9 cellular contexts compared by ENCODE assay signal in genomic region chr16:3098459-3099394, GRCh38. TPM values are rescaled to one million over a fixed set of nuclear protein-coding genes. Genes with fewer than 3 reads are reported as not detected.
DNase-seq lines count a peak whose midpoint lies in the region; TF ChIP-seq lines count a peak whose summit lies in the region.
"Had no signal": no experiment of that assay in that cellular context is flagged by ENCODE, and none has a peak within 500 bp of the region (broad histone marks: within the 10 kb centered on the region; RNA-seq: fewer than 3 reads in every experiment).

Gene ZSCAN10, minus strand, starts transcription at chr16:3099294. Its CDS starts 6,357 bp downstream, at chr16:3092937.

- 48 to 64% (median 52%) methylated on average over 20 to 21 of the region's 21 CpGs for WGBS in stomach, 5 donors

- no peaks in the 10 kb centered on the region for H3K36me3 Mint-ChIP-seq in activated T-cell treated with anti-CD3 and anti-CD28 coated beads, Interleukin-2, amount 50 U/mL, for 24 hours (ENCODE audit: low read depth)
- H3K36me3 Mint-ChIP-seq in activated naive CD8-positive, alpha-beta T cell: no peaks in the 10 kb centered on the region

- no peaks in the 10 kb centered on the region for H3K9me3 ChIP-seq in stomach
- H3K9me3 ChIP-seq: thyroid gland had no signal

- no peaks in the 10 kb centered on the region for H3K9me3 Mint-ChIP-seq in activated T-cell treated with anti-CD3 and anti-CD28 coated beads, Interleukin-2, amount 50 U/mL, for 24 hours
- no peaks in the 10 kb centered on the region for H3K9me3 Mint-ChIP-seq in activated naive CD8-positive, alpha-beta T cell (ENCODE audit: low read depth)

- H3K27me3 ChIP-seq in stomach: peaks cover 0 to 47% (median 0%) of the 10 kb centered on the region in 3 donors
- H3K27me3 ChIP-seq: thyroid gland had no signal

- TF ChIP-seq POLR2A in stomach (IDR thresholded peaks at IDR 0.05): no peak

- no peak for TF ChIP-seq CTCF in stomach (IDR thresholded peaks at IDR 0.05)

- H3K4me3 ChIP-seq in stomach: peak within 1 kb of the TSS; percentile 7 to 30 (median 24)
- H3K4me3 ChIP-seq: thyroid gland had no signal

- H3K4me3 Mint-ChIP-seq in activated T-cell treated with anti-CD3 and anti-CD28 coated beads, Interleukin-2, amount 50 U/mL, for 24 hours: peak within 1 kb of the TSS; percentile 64
- H3K4me3 Mint-ChIP-seq in activated naive CD8-positive, alpha-beta T cell: peak within 1 kb of the TSS; percentile 65

- peak within 1 kb of the TSS in 2 of 5 donors; percentile 17 to 30 for H3K27ac ChIP-seq in stomach
- H3K27ac ChIP-seq: thyroid gland had no signal

- peaks cover 16 to 29% (median 22%) of the 10 kb centered on the region in 4 donors for H3K4me1 ChIP-seq in stomach

- no peaks in the 10 kb centered on the region for H3K36me3 ChIP-seq in stomach
- H3K36me3 ChIP-seq: thyroid gland had no signal

- no peaks in the 10 kb centered on the region for H3K27me3 Mint-ChIP-seq in activated T-cell treated with anti-CD3 and anti-CD28 coated beads, Interleukin-2, amount 50 U/mL, for 24 hours
- H3K27me3 Mint-ChIP-seq in activated naive CD8-positive, alpha-beta T cell: no peaks in the 10 kb centered on the region

- H3K4me1 Mint-ChIP-seq in activated T-cell treated with anti-CD3 and anti-CD28 coated beads, Interleukin-2, amount 50 U/mL, for 24 hours (ENCODE audit: low read depth): peaks cover 41% of the 10 kb centered on the region
- peaks cover 51% of the 10 kb centered on the region for H3K4me1 Mint-ChIP-seq in activated naive CD8-positive, alpha-beta T cell (ENCODE audit: low read depth)

- no peak for TF ChIP-seq EP300 in stomach (IDR thresholded peaks at IDR 0.05)

- peak within 1 kb of the TSS; percentile 89 for H3K27ac Mint-ChIP-seq in activated T-cell treated with anti-CD3 and anti-CD28 coated beads, Interleukin-2, amount 50 U/mL, for 24 hours
- H3K27ac Mint-ChIP-seq in activated naive CD8-positive, alpha-beta T cell: peak within 1 kb of the TSS; percentile 51

- intact Hi-C loops in stomach (cut with DNase I; ENCODE audit: low total_unique reads): no loop called here

- no peak for DNase-seq in activated T-cell treated with anti-CD3 and anti-CD28 coated beads, Interleukin-2, amount 50 U/mL, for 24 hours
- no peak for DNase-seq in activated T-cell treated with anti-CD3 and anti-CD28 coated beads, Interleukin-2, amount 50 U/mL, for 1 hour
- DNase-seq in iPS-NIHi7 (ENCODE audit: extremely low spot score): peak; percentile 71
- no peak for DNase-seq in stomach
- no peak for DNase-seq in CD1c-positive myeloid dendritic cell (ENCODE audit: extremely low spot score)
- no peak for DNase-seq in nucleus accumbens (lab: John Stamatoyannopoulos, UW)
- no peak for DNase-seq in hippocampal formation (lab: John Stamatoyannopoulos, UW)

RNA-seq across cellular contexts. Expression of gene ZSCAN10, which starts in this region (rescaled TPM):
- not detected for total RNA-seq in stomach
- not detected for polyA plus RNA-seq in stomach
- total RNA-seq: thyroid gland had no signal
